In the genomic region with DNA sequence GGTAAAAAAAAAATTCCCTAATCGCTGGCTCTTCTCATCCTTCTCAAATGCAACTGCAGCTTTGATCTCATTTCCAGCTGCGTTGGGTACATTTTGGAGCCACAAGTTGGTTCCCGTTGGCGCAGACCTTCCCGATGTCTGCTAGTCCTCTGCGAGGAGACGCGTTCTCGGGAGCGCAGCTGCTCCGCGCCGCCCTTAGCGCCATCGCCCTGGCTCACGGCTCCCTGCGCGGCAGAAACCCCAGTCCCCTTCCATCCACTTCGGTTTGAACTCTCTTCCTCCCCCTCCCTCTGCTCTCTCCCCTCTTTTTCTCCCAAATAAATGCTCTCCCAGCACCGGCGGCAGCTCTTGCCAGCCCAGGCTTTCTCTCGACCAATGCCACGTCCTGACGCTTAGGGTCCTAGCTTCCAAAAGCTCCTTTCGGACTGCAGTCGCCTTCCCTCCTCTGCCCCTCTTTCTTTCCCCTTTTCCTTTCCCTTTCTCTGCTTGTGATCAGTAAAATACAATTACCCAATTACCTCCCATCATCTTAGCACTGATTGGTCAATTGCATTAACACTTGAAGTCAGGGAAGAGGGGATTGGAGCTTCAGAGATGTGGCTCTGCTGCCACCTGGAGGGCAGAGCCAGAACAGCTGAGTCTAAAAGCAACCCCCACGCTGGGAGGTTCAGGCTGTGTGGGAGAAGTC, we compare ENCODE assay signal across 8 cellular contexts.
DNase-seq lines count a peak whose midpoint lies in the region; ATAC-seq, FAIRE-seq and TF ChIP-seq lines count a peak whose summit lies in the region.

No MANE protein-coding gene starts in this region.

- no peaks in the 10 kb centered on the region for H3K9me3 ChIP-seq in pancreas

- intact Hi-C loops in left cardiac atrium (cut with DNase I) (no loop called here), pancreas (cut with DNase I) (no loop called here)

- no peak overlapping the region for H3K27ac ChIP-seq in pancreas

- peak overlapping the region; percentile 18 to 52 (median 41) for H3K4me3 ChIP-seq in pancreas

- peaks cover 0 to 7% (median 0%) of the 10 kb centered on the region in 4 donors for H3K27me3 ChIP-seq in pancreas

- DNase-seq in EH (ENCODE audit: low read depth) (peak; percentile 87), NOMO-1 (lab: John Stamatoyannopoulos, UW; ENCODE audit: unreplicated experiment in 2 of 2) (peak; percentile 35 to 68), amniotic epithelial cell (ENCODE audit: low read depth) (peak; percentile 86), left cardiac atrium (peak; percentile 68), pancreas (peak; percentile 27 to 78 (median 62)), NK-92 (lab: John Stamatoyannopoulos, UW; ENCODE audit: unreplicated experiment) (no peak)

- TF ChIP-seq CTCF in pancreas (IDR thresholded peaks at IDR 0.05): peak; percentile 61 to 91 (median 83)

- H3K36me3 ChIP-seq in pancreas: no peaks in the 10 kb centered on the region

- WGBS in pancreas, 2 donors: 2% methylated on average over 27 of the region's 27 CpGs

- ATAC-seq in GM19467 (IDR thresholded peaks at IDR 0.05; ENCODE audit: unreplicated experiment) (peak; percentile 98), HG03558 (IDR thresholded peaks at IDR 0.05; ENCODE audit: extremely low read depth, unreplicated experiment) (peak; percentile 95), left cardiac atrium (peak; percentile 92 to 95), pancreas (peak; percentile 94 to 99 (median 98))

- peaks cover 0 to 5% (median 0%) of the 10 kb centered on the region in 3 donors for H3K4me1 ChIP-seq in pancreas

- FAIRE-seq in pancreas (lab: Jason Lieb, UNC): no peak
